Comparison of ENCODE assay signal across 8 cellular contexts in genomic region chr12:121295123-121295745, GRCh38. TPM values are rescaled to one million over a fixed set of nuclear protein-coding genes. Genes with fewer than 3 reads are reported as not detected.
DNase-seq lines count a peak whose midpoint lies in the region; ATAC-seq and TF ChIP-seq lines count a peak whose summit lies in the region.

No MANE protein-coding gene starts in this region.

- H3K27ac Mint-ChIP-seq in natural killer cell, result peak overlapping the region in 1 of 2 donors; percentile 63

- TF ChIP-seq CTCF in Panc1 (IDR thresholded peaks at IDR 0.05), result no peak
- TF ChIP-seq CTCF in dorsolateral prefrontal cortex (IDR thresholded peaks at IDR 0.05 in 54 of 56, conservative IDR thresholded peaks at IDR 0.05 in 2 of 56; ENCODE audit: low read depth in 1 of 56, partially characterized antibody in 56 of 56), result no peak
- TF ChIP-seq CTCF in natural killer cell (IDR thresholded peaks at IDR 0.05), result no peak

- H3K27ac ChIP-seq in Panc1 (ENCODE audit: low read length) (peak overlapping the region; percentile 85), dorsolateral prefrontal cortex (peak overlapping the region in 50 of 59 donors; percentile 21 to 96 (median 88))

- no peak for ATAC-seq in Panc1
- ATAC-seq in natural killer cell, result no peak
- ATAC-seq in GM18498 (IDR thresholded peaks at IDR 0.05; ENCODE audit: unreplicated experiment), result no peak
- ATAC-seq in HG03354 (IDR thresholded peaks at IDR 0.05; ENCODE audit: poor library complexity, severe bottlenecking, unreplicated experiment), result no peak

- POLR2A ChIA-PET in Panc1 (lab: Charles Lee), result interaction anchor here (0.6 kb wide), 1 partner anchor 102 kb away, joined by 3 read pairs; no protein-coding TSS in a partner anchor

- H3K36me3 ChIP-seq in Panc1 (ENCODE audit: control insufficient read depth, insufficient read depth, low read length), result peaks cover 3% of the 10 kb centered on the region; the same call in 1 of the 2 replicates

- H3K4me3 Mint-ChIP-seq in natural killer cell, result peak overlapping the region; percentile 86

- H3K27me3 ChIP-seq in Panc1 (ENCODE audit: control insufficient read depth, insufficient read depth, low read length) (no peaks in the 10 kb centered on the region), dorsolateral prefrontal cortex (no peaks in the 10 kb centered on the region)

- CTCF ChIA-PET in Panc1 (lab: Charles Lee), result no interaction called here

- peaks cover 9% of the 10 kb centered on the region; the same call in 1 of the 2 replicates for H3K4me1 ChIP-seq in Panc1 (ENCODE audit: control insufficient read depth, insufficient read depth, low read length)

- BruUV-seq in Panc1 (replicated peaks; lab: Mats Ljungman, UMichigan), result no TSS peak

- intact Hi-C loops in Panc1 (cut with micrococcal nuclease; ENCODE audit: unreplicated experiment) (no loop called here), dorsolateral prefrontal cortex (cut with DNase I) (loop anchor here (5.0 kb wide), 2 partner anchors 37 to 57 kb away; partner anchors contain the start of gene ANAPC5 (in 1 of the 2)), natural killer cell (cut with micrococcal nuclease) (loop anchor here (5.0 kb wide), 1 partner anchor 83 kb away; the partner anchor contains the start of gene P2RX4)

- DNase-seq in DMS79 treated with DMSO at 0.1 percent for 48 hours (lab: John Stamatoyannopoulos, UW) (peak; percentile 44), DMS79 (lab: John Stamatoyannopoulos, UW) (no peak), Panc1 (ENCODE audit: low read depth, low spot score) (no peak), dorsolateral prefrontal cortex (no peak), natural killer cell (no peak), NCI-H187 treated with DMSO at 0.1 percent for 48 hours (lab: John Stamatoyannopoulos, UW) (no peak)

- H3K4me1 Mint-ChIP-seq in natural killer cell, result peaks cover 0 to 14% of the 10 kb centered on the region in 2 donors

- H3K27me3 Mint-ChIP-seq in natural killer cell (ENCODE audit: low read depth in 2 of 2), result no peaks in the 10 kb centered on the region

- no peaks in the 10 kb centered on the region for H3K36me3 Mint-ChIP-seq in natural killer cell

- in situ Hi-C loops in Panc1 (cut with HindIII; ENCODE audit: low pct_unique_long_range_greater_than_20kb, low sequenced_read_pairs), result no loop called here

- H3K9me3 ChIP-seq in Panc1 (ENCODE audit: control insufficient read depth, insufficient read depth, low read depth, low read length), result no peaks in the 10 kb centered on the region

- no peaks in the 10 kb centered on the region for H3K9me3 Mint-ChIP-seq in natural killer cell

- H3K4me3 ChIP-seq in Panc1 (ENCODE audit: low read depth in 2 of 2, low read length in 2 of 2), result peak overlapping the region; percentile 77 to 92
- peak overlapping the region; percentile 71 to 100 (median 96) for H3K4me3 ChIP-seq in dorsolateral prefrontal cortex

RNA-seq across cellular contexts. Expression of gene CAMKK2, which starts 1.3 kb away (rescaled TPM):
- total RNA-seq in Panc1 (2021; ENCODE audit: unreplicated experiment) (37.8 TPM), dorsolateral prefrontal cortex (100 to 1,000 TPM in 117 of 120 experiments, 10 to 100 TPM in 3; 52.8 to 279 (median 164) TPM), natural killer cell (10 to 100 TPM; 19.6 to 27.4 (median 20.9) TPM)
- polyA plus RNA-seq in Panc1 (2012; ENCODE audit: insufficient read length), result 54.5 TPM

RNA-seq across cellular contexts. Expression of gene ANAPC5, which starts 57.0 kb away (rescaled TPM):
- total RNA-seq in Panc1 (2021; ENCODE audit: unreplicated experiment) (101 TPM), dorsolateral prefrontal cortex (100 to 1,000 TPM; 108 to 272 (median 159) TPM), natural killer cell (100 to 1,000 TPM; 134 to 171 (median 163) TPM)
- polyA plus RNA-seq in Panc1 (2012; ENCODE audit: insufficient read length), result 99.2 TPM
